In genomic region chr2:67574230-67574629, GRCh38 we compare ENCODE assay signal across 16 cellular contexts.
DNase-seq lines count a peak whose midpoint lies in the region; ATAC-seq, FAIRE-seq and TF ChIP-seq lines count a peak whose summit lies in the region.
"Had no signal": no experiment of that assay in that cellular context is flagged by ENCODE, and none has a peak within 500 bp of the region (broad histone marks: within the 10 kb centered on the region; RNA-seq: fewer than 3 reads in every experiment).

No MANE protein-coding gene starts in this region.

- POLR2A ChIA-PET in endothelial cell of umbilical vein (lab: Charles Lee), result no interaction called here

- TF ChIP-seq CTCF in endothelial cell of umbilical vein (IDR thresholded peaks at IDR 0.05; ENCODE audit: extremely low read depth in 1 of 2, insufficient read depth in 1 of 2, low read depth in 1 of 2, low read length in 2 of 2), result no peak
- no peak for TF ChIP-seq CTCF in heart right ventricle (IDR thresholded peaks at IDR 0.05)

- no TSS peak for BruUV-seq in endothelial cell of umbilical vein (replicated peaks; lab: Mats Ljungman, UMichigan)

- peak; percentile 68 for DNase-seq in AG20443 (ENCODE audit: low spot score)
- peak; percentile 15 for DNase-seq in RKO (ENCODE audit: low spot score)
- DNase-seq in endothelial cell of umbilical vein (ENCODE audit: low read depth, low spot score), result peak; percentile 49
- peak; percentile 51 for DNase-seq in myocyte (ENCODE audit: low read depth)
- DNase-seq in T-helper 1 cell, result no peak
- no peak for DNase-seq in NCI-H2107 (lab: John Stamatoyannopoulos, UW)
- no peak for DNase-seq in heart right ventricle
- DNase-seq in KBM-7, result no peak
- DNase-seq: activated CD4-positive, alpha-beta T cell treated with anti-CD3 and anti-CD28 coated beads for 4 hours; DMS53; gastrocnemius medialis; NCI-H2081; RPMI8226; stimulated activated naive CD8-positive, alpha-beta T cell treated with anti-CD3 and anti-CD28 coated beads, Interleukin-15, amount 100 ng/mL, for 72 hours had no signal

- H2AFZ ChIP-seq in endothelial cell of umbilical vein (ENCODE audit: low read depth, low read length), result no peak overlapping the region

- no peaks in the 10 kb centered on the region for H3K27me3 ChIP-seq in endothelial cell of umbilical vein (ENCODE audit: control insufficient read depth in 2 of 2, insufficient read depth in 2 of 2, low read length in 2 of 2)
- no peaks in the 10 kb centered on the region for H3K27me3 ChIP-seq in heart right ventricle
- H3K27me3 ChIP-seq: BLaER1, gastrocnemius medialis had no signal

- no peak for TF ChIP-seq POLR2A in endothelial cell of umbilical vein (IDR thresholded peaks at IDR 0.05; ENCODE audit: low read depth, low read length)

- H3K27ac ChIP-seq in endothelial cell of umbilical vein (ENCODE audit: insufficient read depth, low read depth, low read length), result no peak overlapping the region
- H3K27ac ChIP-seq in heart right ventricle, result peak overlapping the region in 1 of 10 donors; percentile 31
- H3K27ac ChIP-seq: BLaER1, gastrocnemius medialis, skin epidermis had no signal

- H4K20me1 ChIP-seq in endothelial cell of umbilical vein (replicated peaks; ENCODE audit: control insufficient read depth, extremely low read depth, insufficient read depth, low read length), result no peaks in the 10 kb centered on the region
- H4K20me1 ChIP-seq: BLaER1 had no signal

- H3K4me3 ChIP-seq in endothelial cell of umbilical vein (replicated peaks in 1 of 3; ENCODE audit: insufficient read depth in 1 of 3, low read depth in 1 of 3, low read length in 3 of 3), result no peak overlapping the region
- no peak overlapping the region for H3K4me3 ChIP-seq in heart right ventricle
- H3K4me3 ChIP-seq: BLaER1, gastrocnemius medialis, skin epidermis had no signal

- H3K4me2 ChIP-seq in endothelial cell of umbilical vein (ENCODE audit: insufficient read depth, low read length), result no peak overlapping the region
- H3K4me2 ChIP-seq: BLaER1 had no signal

- no peak overlapping the region for H3K9ac ChIP-seq in endothelial cell of umbilical vein (replicated peaks; ENCODE audit: extremely low read depth, insufficient read depth, low read length)
- H3K9ac ChIP-seq: BLaER1 had no signal

- no peaks in the 10 kb centered on the region for H3K9me1 ChIP-seq in endothelial cell of umbilical vein (replicated peaks; ENCODE audit: control insufficient read depth, extremely low read depth, insufficient read depth, low read length)

- ATAC-seq in heart right ventricle, result no peak
- ATAC-seq: gastrocnemius medialis; stimulated activated naive CD8-positive, alpha-beta T cell treated with anti-CD3 and anti-CD28 coated beads, Interleukin-15, amount 100 ng/mL, for 72 hours had no signal

- WGBS in heart right ventricle, 2 donors, result 66 to 78% methylated on average over 2 of the region's 2 CpGs

- H3K9me3 ChIP-seq in endothelial cell of umbilical vein (replicated peaks; ENCODE audit: control insufficient read depth, insufficient read depth, low read length) (no peaks in the 10 kb centered on the region), heart right ventricle (peaks cover 0 to 24% (median 0%) of the 10 kb centered on the region in 11 donors)
- H3K9me3 ChIP-seq: BLaER1, gastrocnemius medialis had no signal

- FAIRE-seq in endothelial cell of umbilical vein (lab: Jason Lieb, UNC), result peak; percentile 4

- CTCF ChIA-PET in endothelial cell of umbilical vein (lab: Charles Lee), result interaction anchor here (0.9 to 1.2 kb wide), 3 partner anchors 11 to 36 kb away, joined by 3 to 4 read pairs (median 3); no protein-coding TSS in a partner anchor

- H3K79me2 ChIP-seq in endothelial cell of umbilical vein (ENCODE audit: control insufficient read depth, insufficient read depth, low read length), result no peaks in the 10 kb centered on the region

- intact Hi-C loops in endothelial cell of umbilical vein (cut with micrococcal nuclease), result no loop called here
- intact Hi-C loops in heart right ventricle (cut with DNase I), result no loop called here

- in situ Hi-C loops in KBM-7 (cut with MboI; ENCODE audit: low pct_unique_long_range_greater_than_20kb, low sequenced_read_pairs), result no loop called here

- H3K4me1 ChIP-seq in endothelial cell of umbilical vein (ENCODE audit: control insufficient read depth, extremely low read depth, insufficient read depth, low read length) (peaks cover 6% of the 10 kb centered on the region), heart right ventricle (no peaks in the 10 kb centered on the region)

- H3K36me3 ChIP-seq in endothelial cell of umbilical vein (ENCODE audit: control insufficient read depth in 2 of 2, extremely low read depth in 1 of 2, insufficient read depth in 2 of 2, low read length in 2 of 2) (no peaks in the 10 kb centered on the region), heart right ventricle (no peaks in the 10 kb centered on the region)
- H3K36me3 ChIP-seq: BLaER1, gastrocnemius medialis had no signal

- dilution Hi-C loops in endothelial cell of umbilical vein (cut with MboI; ENCODE audit: extremely low pct_ligation_motif_present, low sequenced_read_pairs), result no loop called here

TF ChIP-seq in endothelial cell of umbilical vein, 7 proteins besides CTCF, POLR2A, EP300 and RAD21:
- TF ChIP-seq FOS (IDR thresholded peaks at IDR 0.05; ENCODE audit: borderline replicate concordance, insufficient read depth, low read length), result peak; percentile 43
- TF ChIP-seq, protein P1, sequence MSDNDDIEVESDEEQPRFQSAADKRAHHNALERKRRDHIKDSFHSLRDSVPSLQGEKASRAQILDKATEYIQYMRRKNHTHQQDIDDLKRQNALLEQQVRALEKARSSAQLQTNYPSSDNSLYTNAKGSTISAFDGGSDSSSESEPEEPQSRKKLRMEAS (IDR thresholded peaks at IDR 0.05; ENCODE audit: insufficient read depth, insufficient read length), result no peak
TF ChIP-seq in endothelial cell of umbilical vein: peak in this region for 1.

Comparison
In these comparisons a context has a peak if more than half of its experiments do, and no peak if none do; other contexts are left out.
1. DNase-seq: peak in AG20443 (single experiment), RKO (single experiment), endothelial cell of umbilical vein (single experiment) and myocyte (single experiment); none in T-helper 1 cell (0 of 5), NCI-H2107 (single experiment), heart right ventricle (0 of 2) and KBM-7 (single experiment).